Comparison of ENCODE assay signal across 9 cellular contexts in genomic region chr17:45784293-45784582, GRCh38. TPM values are rescaled to one million over a fixed set of nuclear protein-coding genes. Genes with fewer than 3 reads are reported as not detected.
DNase-seq lines count a peak whose midpoint lies in the region; ATAC-seq, FAIRE-seq and TF ChIP-seq lines count a peak whose summit lies in the region.
"Had no signal": no experiment of that assay in that cellular context is flagged by ENCODE, and none has a peak within 500 bp of the region (broad histone marks: within the 10 kb centered on the region; RNA-seq: fewer than 3 reads in every experiment).

TSS of gene CRHR1 (plus strand) at chr17:45784320. CDS start at chr17:45784545, 225 bp downstream.

- CTCF ChIA-PET in Caco-2 (lab: Charles Lee) = interaction anchor here (0.6 to 1.1 kb wide), 4 partner anchors 17 to 144 kb away, joined by 3 to 6 read pairs (median 4); no protein-coding TSS in a partner anchor
- CTCF ChIA-PET in PC-9 (lab: Charles Lee) = interaction anchor here (0.7 kb wide), 1 partner anchor 34 kb away, joined by 4 read pairs; no protein-coding TSS in a partner anchor

- H3K4me1 ChIP-seq in Caco-2 (0 out of 2 replicates have a peak, but pooled peaks cover 3% of the 10 kb centered on the region), psoas muscle (peaks cover 16% of the 10 kb centered on the region), PC-9 (replicated peaks; ENCODE audit: insufficient read depth) (no peaks in the 10 kb centered on the region)

- no peaks in the 10 kb centered on the region for H3F3A ChIP-seq in PC-9 (ENCODE audit: insufficient read depth, low read depth)

- H3K4me2 ChIP-seq in PC-9 = no peak within 1 kb of the TSS

- no peaks in the 10 kb centered on the region for H3K9me3 Mint-ChIP-seq in Caco-2 (ENCODE audit: unreplicated experiment)

- H3K4me1 Mint-ChIP-seq in Caco-2 (ENCODE audit: low read depth, unreplicated experiment) = no peaks in the 10 kb centered on the region

- H3K27ac ChIP-seq in VCaP (peak within 1 kb of the TSS; percentile 55; the same call in 1 of the 2 replicates), psoas muscle (no peak within 1 kb of the TSS), PC-9 (no peak within 1 kb of the TSS)

- ATAC-seq in left cardiac atrium (peak; percentile 31 to 38), psoas muscle (peak in 1 of 4 donors; percentile 21), GM19463 (IDR thresholded peaks at IDR 0.05; ENCODE audit: unreplicated experiment) (no peak)

- peaks cover 31% of the 10 kb centered on the region for H3K27me3 Mint-ChIP-seq in Caco-2 (ENCODE audit: insufficient read depth, unreplicated experiment)

- POLR2A ChIA-PET in Caco-2 (lab: Charles Lee) (no interaction called here), PC-9 (lab: Charles Lee; ENCODE audit: unreplicated experiment) (no interaction called here)

- no peak for TF ChIP-seq POLR2A in H54 (IDR thresholded peaks at IDR 0.05; ENCODE audit: low read depth, low read length)

- intact Hi-C loops in Caco-2 (cut with micrococcal nuclease; ENCODE audit: unreplicated experiment) (loop anchor here (10.0 kb wide), 1 partner anchor 139 kb away; no protein-coding TSS in a partner anchor), left cardiac atrium (cut with DNase I) (no loop called here), psoas muscle (cut with DNase I) (no loop called here), PC-9 (cut with micrococcal nuclease; ENCODE audit: unreplicated experiment) (no loop called here)

- TF ChIP-seq CTCF in Caco-2 (IDR thresholded peaks at IDR 0.05; ENCODE audit: insufficient read depth in 1 of 2, low read depth in 1 of 2, low read length in 1 of 2, severe bottlenecking in 1 of 2, unreplicated experiment in 1 of 2) (no peak), VCaP (conservative IDR thresholded peaks at IDR 0.05) (no peak), psoas muscle (IDR thresholded peaks at IDR 0.05) (no peak), PC-9 (conservative IDR thresholded peaks at IDR 0.05) (no peak)

- no peak within 1 kb of the TSS for H2AFZ ChIP-seq in PC-9

- no peaks in the 10 kb centered on the region for H3K79me2 ChIP-seq in PC-9 (ENCODE audit: low read depth)

- H3K4me3 ChIP-seq in Caco-2 (ENCODE audit: low read depth, low read length) (peak within 1 kb of the TSS; percentile 36), psoas muscle (peak within 1 kb of the TSS; percentile 64), PC-9 (no peak within 1 kb of the TSS)

- no peak for DNase-seq in Caco-2
- no peak for DNase-seq in left cardiac atrium
- DNase-seq in psoas muscle = no peak
- DNase-seq in occipital lobe (lab: John Stamatoyannopoulos, UW) = no peak
- no peak for DNase-seq in H54 (ENCODE audit: insufficient read length, low spot score)
- no peak for DNase-seq in PC-9

- no peak within 1 kb of the TSS for H3K27ac Mint-ChIP-seq in Caco-2 (ENCODE audit: unreplicated experiment)

- H3K36me3 ChIP-seq in Caco-2 (ENCODE audit: control insufficient read depth, insufficient read depth, low read length) (no peaks in the 10 kb centered on the region), psoas muscle (ENCODE audit: insufficient read depth in 1 of 2, low read depth in 1 of 2) (no peaks in the 10 kb centered on the region), PC-9 (ENCODE audit: low read depth) (no peaks in the 10 kb centered on the region)

- no peaks in the 10 kb centered on the region for H4K20me1 ChIP-seq in PC-9 (ENCODE audit: insufficient read depth)

- no peaks in the 10 kb centered on the region for H3K9me3 ChIP-seq in Caco-2
- no peaks in the 10 kb centered on the region for H3K9me3 ChIP-seq in psoas muscle
- no peaks in the 10 kb centered on the region for H3K9me3 ChIP-seq in PC-9 (ENCODE audit: insufficient read depth, low read depth)

- H3K4me3 Mint-ChIP-seq in Caco-2 (ENCODE audit: unreplicated experiment) = peak within 1 kb of the TSS; percentile 72

- WGBS in psoas muscle, 3 donors = 0 to 1% (median 1%) methylated on average over 2 to 41 of the region's 41 CpGs

- H3K36me3 Mint-ChIP-seq in Caco-2 (ENCODE audit: insufficient read depth, unreplicated experiment) = no peaks in the 10 kb centered on the region

- no peaks in the 10 kb centered on the region for H3K9me2 ChIP-seq in PC-9 (ENCODE audit: insufficient read depth)

- BruUV-seq in Caco-2 (replicated peaks; lab: Mats Ljungman, UMichigan) = no TSS peak
- no TSS peak for BruUV-seq in PC-9 (replicated peaks; lab: Mats Ljungman, UMichigan)

- peaks cover 3% of the 10 kb centered on the region for H3K27me3 ChIP-seq in Caco-2 (replicated peaks; ENCODE audit: control insufficient read depth, insufficient read depth, low read length)
- H3K27me3 ChIP-seq in psoas muscle (ENCODE audit: insufficient read depth in 3 of 3, low read length in 2 of 3) = peaks cover 0 to 61% (median 29%) of the 10 kb centered on the region in 3 donors
- H3K27me3 ChIP-seq in PC-9 (ENCODE audit: insufficient read depth, low read depth) = peaks cover 83% of the 10 kb centered on the region

- FAIRE-seq in H54 (lab: Jason Lieb, UNC) = no peak

RNA-seq across cellular contexts. Expression of gene CRHR1, which starts in this region (rescaled TPM):
- total RNA-seq in Caco-2 (2022) (not detected in 2 replicates), left cardiac atrium (not detected), psoas muscle (under 1 TPM in 1 of 4 donors, not detected in 3; 0.30 TPM), occipital lobe (6.6 TPM), PC-9 (2021) (not detected in 2 replicates)
- polyA plus RNA-seq in psoas muscle = under 1 TPM in 1 of 3 donors, not detected in 2; 0.09 TPM
- total RNA-seq: renal cortical epithelial cell had no signal

Comparison
In these comparisons a context has a peak if more than half of its experiments do, and no peak if none do; other contexts are left out.
1. Peak in ATAC-seq in left cardiac atrium; RNA of the gene not detected or under 1 TPM.